Comparison of ENCODE assay signal across 20 cellular contexts in genomic region chr3:132288357-132288756, GRCh38. TPM values are rescaled to one million over a fixed set of nuclear protein-coding genes. Genes with fewer than 3 reads are reported as not detected.
A peak's percentile ranks its signal among the peaks of the same experiment; 100 is the strongest.
DNase-seq lines count a peak whose midpoint lies in the region; TF ChIP-seq lines count a peak whose summit lies in the region.
"Had no signal": no experiment of that assay in that cellular context is flagged by ENCODE, and none has a peak within 500 bp of the region (broad histone marks: within the 10 kb centered on the region; RNA-seq: fewer than 3 reads in every experiment).

No MANE protein-coding gene starts in this region.

- no peak overlapping the region for H3K4me3 ChIP-seq in GM23248
- H3K4me3 ChIP-seq in epithelial cell of esophagus (ENCODE audit: low read length) = no peak overlapping the region
- H3K4me3 ChIP-seq in hepatocyte = no peak overlapping the region
- H3K4me3 ChIP-seq in esophagus squamous epithelium = no peak overlapping the region
- H3K4me3 ChIP-seq: HAP-1 had no signal

- H3K9me3 ChIP-seq in GM23248 (ENCODE audit: low read depth) (no peaks in the 10 kb centered on the region), hepatocyte (ENCODE audit: low read depth) (no peaks in the 10 kb centered on the region), esophagus squamous epithelium (peaks cover 0 to 6% (median 4%) of the 10 kb centered on the region in 3 donors)
- H3K9me3 ChIP-seq: HAP-1, SK-N-SH had no signal

- H3K27ac ChIP-seq in GM23248 (peak overlapping the region; percentile 37), hepatocyte (peak overlapping the region; percentile 40), esophagus squamous epithelium (no peak overlapping the region)

- H3F3A ChIP-seq in GM23248 (ENCODE audit: insufficient read depth) = peaks cover 36% of the 10 kb centered on the region

- TF ChIP-seq CTCF in epithelial cell of esophagus (IDR thresholded peaks at IDR 0.05; ENCODE audit: insufficient read depth, low read depth, low read length, missing control alignments) (no peak), hepatocyte (IDR thresholded peaks at IDR 0.05; ENCODE audit: poor library complexity) (no peak), esophagus squamous epithelium (IDR thresholded peaks at IDR 0.05) (no peak)

- DNase-seq in GM23248 = peak; percentile 58
- peak; percentile 82 for DNase-seq in amniotic epithelial cell (ENCODE audit: low read depth)
- peak; percentile 4 for DNase-seq in epithelial cell of esophagus (ENCODE audit: low read depth)
- no peak for DNase-seq in hepatocyte (ENCODE audit: low spot score)
- no peak for DNase-seq in NCI-H526 treated with DMSO at 0.1 percent for 48 hours (lab: John Stamatoyannopoulos, UW)
- no peak for DNase-seq in SK-N-DZ (ENCODE audit: low spot score)
- no peak for DNase-seq in activated gamma-delta T cell (lab: John Stamatoyannopoulos, UW)
- no peak for DNase-seq in esophagus squamous epithelium (lab: John Stamatoyannopoulos, UW)
- DNase-seq: ACHN, DND-41, KBM-7, NCI-H1105, NCI-H1694 treated with DMSO at 0.1 percent for 48 hours, NCI-H510A treated with DMSO at 0.1 percent for 48 hours, NCI-H82, OCI-M1, Right ventricle myocardium superior, SK-N-SH had no signal

- peaks cover 40% of the 10 kb centered on the region for H3K4me1 ChIP-seq in GM23248 (ENCODE audit: insufficient read depth)
- H3K4me1 ChIP-seq in hepatocyte (ENCODE audit: insufficient read depth) = peaks cover 20% of the 10 kb centered on the region
- H3K4me1 ChIP-seq in esophagus squamous epithelium = no peaks in the 10 kb centered on the region
- H3K4me1 ChIP-seq: HAP-1 had no signal

- H3K36me3 ChIP-seq in GM23248 (ENCODE audit: low read depth) (no peaks in the 10 kb centered on the region), hepatocyte (replicated peaks; ENCODE audit: insufficient read depth, low read depth) (no peaks in the 10 kb centered on the region), esophagus squamous epithelium (no peaks in the 10 kb centered on the region)
- H3K36me3 ChIP-seq: HAP-1 had no signal

- 30 to 35% methylated on average over 2 of the region's 2 CpGs for WGBS in GM23248 (ENCODE audit: low coverage in 1 of 2, low lambda C conversion rate in 2 of 2, missing lambda C conversion rate in 2 of 2), 2 experiments
- 77% methylated on average over 2 of the region's 2 CpGs for WGBS in hepatocyte (ENCODE audit: low lambda C conversion rate, missing lambda C conversion rate)
- 61 to 64% methylated on average over 2 of the region's 2 CpGs for WGBS in esophagus squamous epithelium, 2 donors

- no peak for TF ChIP-seq POLR2A in esophagus squamous epithelium (IDR thresholded peaks at IDR 0.05)

- no peak overlapping the region for H3K9ac ChIP-seq in GM23248
- H3K9ac ChIP-seq: SK-N-SH had no signal

- peak overlapping the region; percentile 43 for H3K4me2 ChIP-seq in GM23248 (ENCODE audit: unreplicated experiment)
- H3K4me2 ChIP-seq in hepatocyte = no peak overlapping the region
- H3K4me2 ChIP-seq: SK-N-SH had no signal

- no peaks in the 10 kb centered on the region for H3K9me2 ChIP-seq in GM23248 (ENCODE audit: insufficient read depth)
- H3K9me2 ChIP-seq in hepatocyte (replicated peaks; ENCODE audit: insufficient read depth) = no peaks in the 10 kb centered on the region
- H3K9me2 ChIP-seq: SK-N-SH had no signal

- H4K20me1 ChIP-seq in GM23248 (ENCODE audit: insufficient read depth) = no peaks in the 10 kb centered on the region
- no peaks in the 10 kb centered on the region for H4K20me1 ChIP-seq in hepatocyte (ENCODE audit: insufficient read depth, poor library complexity, severe bottlenecking)

- H2AFZ ChIP-seq in GM23248 (no peak overlapping the region), hepatocyte (no peak overlapping the region)

- intact Hi-C loops in esophagus squamous epithelium (cut with DNase I) = no loop called here

- in situ Hi-C loops in GM23248 (cut with MboI) = no loop called here

- no peaks in the 10 kb centered on the region for H3K79me2 ChIP-seq in GM23248 (ENCODE audit: insufficient read depth)
- no peaks in the 10 kb centered on the region for H3K79me2 ChIP-seq in hepatocyte

- H3K27me3 ChIP-seq in GM23248 (replicated peaks; ENCODE audit: insufficient read depth) (no peaks in the 10 kb centered on the region), hepatocyte (no peaks in the 10 kb centered on the region), esophagus squamous epithelium (no peaks in the 10 kb centered on the region)

RNA-seq across cellular contexts. Expression of gene ACP3, which starts 28.9 kb away (rescaled TPM):
- total RNA-seq in GM23248 (2014; rRNA removed; shearing (Covaris generic)) = 0.51 and 1.6 TPM in 2 replicates
- polyA plus RNA-seq in GM23248 (2016; fragmentation: Nextera tagmentation; extraction: Ambion mirVana) (1.1 and 1.7 TPM in 2 replicates), hepatocyte (5.2 and 9.2 TPM in 2 replicates)
- total RNA-seq in hepatocyte (7.7 TPM in 2 replicates), esophagus squamous epithelium (10 to 100 TPM; 22.1 to 83.6 (median 40.5) TPM)
- 0.38 and 0.78 TPM in 2 replicates for polyA plus RNA-seq in SK-N-DZ (2014; cell fraction: cytosol; rRNA removed)
- 0.15 and 0.18 TPM in 2 replicates for polyA plus RNA-seq in SK-N-DZ (2014; cell fraction: nucleus; rRNA removed)
- total RNA-seq: HepG2 had no signal
- polyA plus RNA-seq: HepG2 had no signal

Comparison
In these comparisons a context has a peak if more than half of its experiments do, and no peak if none do; other contexts are left out.
1. DNase-seq: peak in GM23248 (single experiment), amniotic epithelial cell (single experiment) and epithelial cell of esophagus (single experiment); none in hepatocyte (single experiment), NCI-H526 treated with DMSO at 0.1 percent for 48 hours (single experiment), SK-N-DZ (single experiment), activated gamma-delta T cell (single experiment) and esophagus squamous epithelium (single experiment).
2. H3K27ac ChIP-seq: peak in GM23248 (single experiment) and hepatocyte (single experiment); none in esophagus squamous epithelium (0 of 4).